ENCODE assay signal across 1 cellular context in the genomic region with DNA sequence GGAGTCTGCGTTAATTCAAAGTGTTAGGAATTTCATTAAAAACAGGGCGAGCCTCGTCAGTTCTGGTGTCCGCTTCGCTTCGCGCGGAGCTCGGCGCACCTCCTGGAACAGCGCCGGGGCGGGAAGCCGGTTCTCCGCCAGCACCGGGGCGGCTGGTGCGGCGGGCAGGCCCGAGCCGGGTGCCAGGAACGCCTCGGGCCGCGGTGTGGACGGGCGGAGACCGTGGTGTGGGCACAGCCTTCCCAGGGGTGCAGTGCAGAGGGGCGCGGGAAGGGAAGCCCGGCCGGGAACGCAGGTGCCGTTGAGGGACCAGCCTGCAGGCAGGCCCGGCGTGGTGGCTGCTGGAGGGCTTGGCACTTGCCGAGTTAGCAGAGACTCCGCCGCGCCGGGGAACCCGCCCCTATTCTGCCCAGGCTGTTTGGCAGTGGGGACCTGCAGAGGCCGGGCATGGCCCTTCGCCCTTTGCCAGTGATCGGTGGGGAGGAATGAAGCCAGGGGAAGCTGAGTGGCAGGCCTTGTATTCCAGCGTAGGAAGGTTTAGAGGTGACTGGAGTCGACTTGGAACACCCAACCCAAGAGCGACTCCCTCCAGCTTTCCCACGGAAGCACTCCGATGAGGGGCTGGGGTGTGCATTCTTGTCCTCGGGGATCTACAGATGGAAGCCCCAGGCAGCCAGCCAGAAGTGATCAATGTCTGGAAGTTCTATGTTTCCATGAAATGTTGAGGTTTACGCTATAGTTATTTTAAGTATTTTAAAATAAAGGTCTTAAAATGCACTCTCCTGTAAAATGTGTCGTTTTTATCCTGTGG.
TF ChIP-seq lines count a peak whose summit lies in the region.

No MANE protein-coding gene starts in this region.

TF ChIP-seq in SK-N-SH, 30 proteins besides CTCF, POLR2A, EP300 and RAD21 (continued from another document):
- TF ChIP-seq, protein P1, sequence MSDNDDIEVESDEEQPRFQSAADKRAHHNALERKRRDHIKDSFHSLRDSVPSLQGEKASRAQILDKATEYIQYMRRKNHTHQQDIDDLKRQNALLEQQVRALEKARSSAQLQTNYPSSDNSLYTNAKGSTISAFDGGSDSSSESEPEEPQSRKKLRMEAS (IDR thresholded peaks at IDR 0.05; ENCODE audit: low read depth): no peak
- TF ChIP-seq GATA2 (CRISPR knock-in tag; IDR thresholded peaks at IDR 0.05) (no peak), RCOR1 (IDR thresholded peaks at IDR 0.05; ENCODE audit: low read length) (no peak), FOXM1 (IDR thresholded peaks at IDR 0.05; ENCODE audit: low read depth) (no peak), ELF1 (IDR thresholded peaks at IDR 0.05) (no peak), SMC3 (IDR thresholded peaks at IDR 0.05; ENCODE audit: low read depth, low read length) (no peak), JUND (IDR thresholded peaks at IDR 0.05) (no peak), FOXJ3 (CRISPR knock-in tag; IDR thresholded peaks at IDR 0.05) (no peak), TEAD4 (IDR thresholded peaks at IDR 0.05; ENCODE audit: borderline replicate concordance, insufficient read depth) (no peak), PBX3 (IDR thresholded peaks at IDR 0.05) (no peak), FOSL2 (IDR thresholded peaks at IDR 0.05; ENCODE audit: borderline replicate concordance, low read depth) (no peak), SIN3A (IDR thresholded peaks at IDR 0.05; ENCODE audit: borderline replicate concordance, low read depth, low read length) (no peak), POLR2AphosphoS5 (IDR thresholded peaks at IDR 0.05; ENCODE audit: low read depth, low read length) (no peak)
- TF ChIP-seq, protein P2, sequence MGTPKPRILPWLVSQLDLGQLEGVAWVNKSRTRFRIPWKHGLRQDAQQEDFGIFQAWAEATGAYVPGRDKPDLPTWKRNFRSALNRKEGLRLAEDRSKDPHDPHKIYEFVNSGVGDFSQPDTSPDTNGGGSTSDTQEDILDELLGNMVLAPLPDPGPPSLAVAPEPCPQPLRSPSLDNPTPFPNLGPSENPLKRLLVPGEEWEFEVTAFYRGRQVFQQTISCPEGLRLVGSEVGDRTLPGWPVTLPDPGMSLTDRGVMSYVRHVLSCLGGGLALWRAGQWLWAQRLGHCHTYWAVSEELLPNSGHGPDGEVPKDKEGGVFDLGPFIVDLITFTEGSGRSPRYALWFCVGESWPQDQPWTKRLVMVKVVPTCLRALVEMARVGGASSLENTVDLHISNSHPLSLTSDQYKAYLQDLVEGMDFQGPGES (IDR thresholded peaks at IDR 0.05; ENCODE audit: low read depth, low read length): no peak
